In the genomic region with DNA sequence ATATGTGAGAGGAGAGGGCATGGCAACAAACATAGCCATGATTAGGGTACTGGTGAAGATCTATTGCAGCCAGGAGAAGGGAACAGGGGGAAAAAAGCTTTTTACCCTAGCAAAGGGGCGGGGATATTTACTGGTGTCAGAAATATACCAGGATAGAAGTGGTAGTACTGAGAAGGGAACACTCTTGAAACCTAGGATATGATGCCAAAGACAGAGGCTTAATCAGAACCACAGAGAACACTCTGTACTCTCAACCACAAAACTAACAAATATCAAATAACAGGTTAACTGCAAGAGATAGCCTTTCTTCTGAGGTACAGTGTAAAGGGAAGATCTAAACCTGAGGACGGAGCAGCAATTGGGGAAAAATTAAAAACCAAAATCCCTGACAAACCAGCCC, we compare ENCODE assay signal across 29 cellular contexts.
"Had no signal": no experiment of that assay in that cellular context is flagged by ENCODE, and none has a peak within 500 bp of the region (broad histone marks: within the 10 kb centered on the region; RNA-seq: fewer than 3 reads in every experiment).

No MANE protein-coding gene starts in this region.

- H3K9me3 Mint-ChIP-seq: activated CD4-positive, alpha-beta T cell treated with anti-CD3 and anti-CD28 coated beads, Interleukin-2, amount 10 ng/mL, durations not matched to agents 24 days and 14 days; endodermal cell had no signal

- H3K36me3 ChIP-seq: ascending aorta, breast epithelium, cardiac muscle cell had no signal

- H3K4me1 Mint-ChIP-seq: activated CD4-positive, alpha-beta T cell treated with anti-CD3 and anti-CD28 coated beads for 36 hours; activated CD4-positive, alpha-beta T cell treated with anti-CD3 and anti-CD28 coated beads, Interleukin-2, amount 10 ng/mL, durations not matched to agents 24 days and 14 days; activated CD8-positive, alpha-beta memory T cell treated with anti-CD3 and anti-CD28 coated beads, Interleukin-2, amount 10 ng/mL, durations not matched to agents 7 days and 5 days; activated naive CD4-positive, alpha-beta T cell treated with anti-CD3 and anti-CD28 coated beads, Interleukin-2, amount 10 ng/mL, durations not matched to agents 7 days and 5 days; activated naive CD8-positive, alpha-beta T cell treated with anti-CD3 and anti-CD28 coated beads, Interleukin-2, amount 10 ng/mL, durations not matched to agents 7 days and 5 days; brain; endodermal cell had no signal

- H3K27ac Mint-ChIP-seq: activated CD4-positive, alpha-beta memory T cell treated with anti-CD3 and anti-CD28 coated beads for 36 hours; activated CD4-positive, alpha-beta T cell treated with anti-CD3 and anti-CD28 coated beads for 36 hours; activated CD4-positive, alpha-beta T cell treated with anti-CD3 and anti-CD28 coated beads, Interleukin-2, amount 10 ng/mL, durations not matched to agents 24 days and 14 days; activated CD8-positive, alpha-beta memory T cell treated with anti-CD3 and anti-CD28 coated beads, Interleukin-2, amount 10 ng/mL, durations not matched to agents 7 days and 5 days; activated CD8-positive, alpha-beta T cell treated with anti-CD3 and anti-CD28 coated beads, Interleukin-2, amount 10 ng/mL, durations not matched to agents 7 days and 5 days; activated naive CD4-positive, alpha-beta T cell treated with anti-CD3 and anti-CD28 coated beads, Interleukin-2, amount 10 ng/mL, durations not matched to agents 7 days and 5 days; activated naive CD4-positive, alpha-beta T cell treated with anti-CD3 and anti-CD28 coated beads, Interleukin-2, amount 50 U/mL, for 72 hours; activated naive CD8-positive, alpha-beta T cell treated with anti-CD3 and anti-CD28 coated beads, Interleukin-2, amount 10 ng/mL, durations not matched to agents 7 days and 5 days; brain; dendritic cell treated with granulocyte-macrophage colony-stimulating factor and Interleukin-4, amounts not matched to agents 40 ng/mL and 50 ng/mL, for 4 days; endodermal cell had no signal

- H3K9me3 ChIP-seq: ascending aorta, breast epithelium had no signal

- DNase-seq: activated CD4-positive, alpha-beta memory T cell treated with anti-CD3 and anti-CD28 coated beads for 36 hours; activated CD4-positive, alpha-beta T cell treated with anti-CD3 and anti-CD28 coated beads for 36 hours; activated CD4-positive, alpha-beta T cell treated with anti-CD3 and anti-CD28 coated beads, Interleukin-2, amount 10 ng/mL, durations not matched to agents 24 days and 14 days; activated CD4-positive, CD25-positive, alpha-beta regulatory T cell; activated CD4-positive, CD25-positive, alpha-beta regulatory T cell treated with anti-CD3 and anti-CD28 coated beads, Interleukin-2, amount 50 U/mL, for 72 hours; activated CD8-positive, alpha-beta memory T cell treated with anti-CD3 and anti-CD28 coated beads, Interleukin-2, amount 10 ng/mL, durations not matched to agents 7 days and 5 days; activated CD8-positive, alpha-beta memory T cell treated with anti-CD3 and anti-CD28 coated beads, Interleukin-2, amount 50 U/mL, for 4 hours; activated CD8-positive, alpha-beta T cell treated with anti-CD3 and anti-CD28 coated beads, Interleukin-2, amount 10 ng/mL, durations not matched to agents 7 days and 5 days; activated gamma-delta T cell; activated naive CD4-positive, alpha-beta T cell; activated naive CD4-positive, alpha-beta T cell treated with anti-CD3 and anti-CD28 coated beads, Interleukin-2, amount 10 ng/mL, durations not matched to agents 7 days and 5 days; activated naive CD8-positive, alpha-beta T cell treated with anti-CD3 and anti-CD28 coated beads, Interleukin-2, amount 10 ng/mL, durations not matched to agents 7 days and 5 days; activated T-cell treated with anti-CD3 and anti-CD28 coated beads, Interleukin-2, amount 50 U/mL, for 1 hour; activated T-cell treated with anti-CD3 and anti-CD28 coated beads, Interleukin-2, amount 50 U/mL, for 72 hours; central memory CD4-positive, alpha-beta T cell; cerebellar nuclear complex; dorsolateral prefrontal cortex; effector memory CD4-positive, alpha-beta T cell; endodermal cell; foreskin fibroblast; T-helper 2 cell had no signal

- H3K4me3 ChIP-seq: ascending aorta, breast epithelium, cardiac muscle cell, coronary artery, dorsolateral prefrontal cortex had no signal

- H3K4me1 ChIP-seq: ascending aorta, breast epithelium had no signal

- H3K27ac ChIP-seq: ascending aorta, breast epithelium, cardiac muscle cell, coronary artery, dorsolateral prefrontal cortex had no signal

- H3K27me3 ChIP-seq: ascending aorta, breast epithelium, cardiac muscle cell, dorsolateral prefrontal cortex had no signal

- H3K4me3 Mint-ChIP-seq: activated CD4-positive, alpha-beta memory T cell treated with anti-CD3 and anti-CD28 coated beads for 36 hours; activated CD4-positive, alpha-beta T cell treated with anti-CD3 and anti-CD28 coated beads for 36 hours; activated CD4-positive, alpha-beta T cell treated with anti-CD3 and anti-CD28 coated beads, Interleukin-2, amount 10 ng/mL, durations not matched to agents 24 days and 14 days; activated CD8-positive, alpha-beta memory T cell treated with anti-CD3 and anti-CD28 coated beads, Interleukin-2, amount 10 ng/mL, durations not matched to agents 7 days and 5 days; activated CD8-positive, alpha-beta T cell treated with anti-CD3 and anti-CD28 coated beads, Interleukin-2, amount 10 ng/mL, durations not matched to agents 7 days and 5 days; activated naive CD4-positive, alpha-beta T cell treated with anti-CD3 and anti-CD28 coated beads, Interleukin-2, amount 10 ng/mL, durations not matched to agents 7 days and 5 days; activated naive CD8-positive, alpha-beta T cell treated with anti-CD3 and anti-CD28 coated beads, Interleukin-2, amount 10 ng/mL, durations not matched to agents 7 days and 5 days; activated T-cell treated with anti-CD3 and anti-CD28 coated beads, Interleukin-2, amount 50 U/mL, for 72 hours; brain; dendritic cell treated with granulocyte-macrophage colony-stimulating factor and Interleukin-4, amounts not matched to agents 40 ng/mL and 50 ng/mL, for 4 days; endodermal cell had no signal

- H3K36me3 Mint-ChIP-seq: activated CD4-positive, alpha-beta memory T cell treated with anti-CD3 and anti-CD28 coated beads for 36 hours; activated CD8-positive, alpha-beta memory T cell treated with anti-CD3 and anti-CD28 coated beads, Interleukin-2, amount 10 ng/mL, durations not matched to agents 7 days and 5 days; activated naive CD4-positive, alpha-beta T cell treated with anti-CD3 and anti-CD28 coated beads, Interleukin-2, amount 10 ng/mL, durations not matched to agents 7 days and 5 days; activated naive CD4-positive, alpha-beta T cell treated with anti-CD3 and anti-CD28 coated beads, Interleukin-2, amount 50 U/mL, for 72 hours; activated naive CD8-positive, alpha-beta T cell treated with anti-CD3 and anti-CD28 coated beads, Interleukin-2, amount 10 ng/mL, durations not matched to agents 7 days and 5 days; brain had no signal

- ATAC-seq: activated CD4-positive, alpha-beta T cell treated with anti-CD3 and anti-CD28 coated beads for 36 hours; activated CD8-positive, alpha-beta memory T cell treated with anti-CD3 and anti-CD28 coated beads, Interleukin-2, amount 10 ng/mL, durations not matched to agents 7 days and 5 days; activated CD8-positive, alpha-beta T cell treated with anti-CD3 and anti-CD28 coated beads, Interleukin-2, amount 10 ng/mL, durations not matched to agents 7 days and 5 days; activated naive CD4-positive, alpha-beta T cell treated with anti-CD3 and anti-CD28 coated beads, Interleukin-2, amount 50 U/mL, for 72 hours; activated T-cell treated with anti-CD3 and anti-CD28 coated beads, Interleukin-2, amount 50 U/mL, for 72 hours; esophagus mucosa had no signal

- H3K27me3 Mint-ChIP-seq: activated CD4-positive, alpha-beta memory T cell treated with anti-CD3 and anti-CD28 coated beads for 36 hours; activated CD4-positive, alpha-beta T cell treated with anti-CD3 and anti-CD28 coated beads for 36 hours; activated CD4-positive, alpha-beta T cell treated with anti-CD3 and anti-CD28 coated beads, Interleukin-2, amount 10 ng/mL, durations not matched to agents 24 days and 14 days; activated CD8-positive, alpha-beta memory T cell treated with anti-CD3 and anti-CD28 coated beads, Interleukin-2, amount 10 ng/mL, durations not matched to agents 7 days and 5 days; activated naive CD4-positive, alpha-beta T cell treated with anti-CD3 and anti-CD28 coated beads, Interleukin-2, amount 10 ng/mL, durations not matched to agents 7 days and 5 days; activated naive CD8-positive, alpha-beta T cell treated with anti-CD3 and anti-CD28 coated beads, Interleukin-2, amount 10 ng/mL, durations not matched to agents 7 days and 5 days; dendritic cell treated with granulocyte-macrophage colony-stimulating factor and Interleukin-4, amounts not matched to agents 40 ng/mL and 50 ng/mL, for 4 days had no signal
